ENCODE assay signal across 19 cellular contexts in genomic region chr10:60869916-60870728, GRCh38.
A peak's percentile ranks its signal among the peaks of the same experiment; 100 is the strongest.
DNase-seq lines count a peak whose midpoint lies in the region; ATAC-seq, FAIRE-seq and TF ChIP-seq lines count a peak whose summit lies in the region.
"Had no signal": no experiment of that assay in that cellular context is flagged by ENCODE, and none has a peak within 500 bp of the region (broad histone marks: within the 10 kb centered on the region; RNA-seq: fewer than 3 reads in every experiment).

No MANE protein-coding gene starts in this region.

- H3K9me3 ChIP-seq in BE2C (no peaks in the 10 kb centered on the region), GM12878 (replicated peaks; ENCODE audit: control insufficient read depth, insufficient read depth, low read length) (no peaks in the 10 kb centered on the region)
- H3K9me3 ChIP-seq: upper lobe of right lung had no signal

- WGBS in GM12878 (ENCODE audit: insufficient coverage, insufficient replicate concordance, low lambda C conversion rate, missing lambda C conversion rate) = 70% methylated on average over 7 of the region's 7 CpGs

- H3K27me3 ChIP-seq in BE2C (no peaks in the 10 kb centered on the region), GM12878 (replicated peaks in 1 of 2; ENCODE audit: control insufficient read depth in 2 of 2, insufficient read depth in 2 of 2, low read length in 1 of 2) (no peaks in the 10 kb centered on the region), kidney epithelial cell (ENCODE audit: control insufficient read depth, insufficient read depth, low read length) (no peaks in the 10 kb centered on the region)
- H3K27me3 ChIP-seq: upper lobe of right lung had no signal

- POLR2A ChIA-PET in HEK293T (lab: Yijun Ruan, JAX) = no interaction called here
- POLR2A ChIA-PET in GM12878 (lab: Charles Lee) = no interaction called here
- POLR2A ChIA-PET in T-cell (lab: Charles Lee) = no interaction called here

- intact Hi-C loops in GM12878 (cut with micrococcal nuclease; ENCODE audit: unreplicated experiment) = no loop called here

- H3K4me3 ChIP-seq in BE2C (ENCODE audit: low read depth, low read length) = no peak overlapping the region
- no peak overlapping the region for H3K4me3 ChIP-seq in GM12878
- H3K4me3 ChIP-seq in kidney epithelial cell (ENCODE audit: low read depth, low read length) = no peak overlapping the region
- H3K4me3 ChIP-seq: lung, upper lobe of right lung had no signal

- TF ChIP-seq CTCF in BE2C (IDR thresholded peaks at IDR 0.05; ENCODE audit: low read depth, low read length) = peak; percentile 35; the same call in 1 of the 2 replicates
- 0 out of 6 replicates have a peak, but pooled peaks of 2 of the 3 experiments have one; percentile 2 to 3 for TF ChIP-seq CTCF in GM12878 (IDR thresholded peaks at IDR 0.05 in 2 of 3, conservative IDR thresholded peaks at IDR 0.05 in 1 of 3; ENCODE audit: control insufficient read depth in 2 of 3, extremely low read depth in 1 of 3, insufficient read depth in 1 of 3, low read depth in 3 of 3, low read length in 3 of 3)
- peak; percentile 19 for TF ChIP-seq CTCF in kidney epithelial cell (IDR thresholded peaks at IDR 0.05; ENCODE audit: insufficient read depth, low read length, poor library complexity, severe bottlenecking)

- H3K4me3 Mint-ChIP-seq in T-cell = no peak overlapping the region
- H3K4me3 Mint-ChIP-seq: activated B cell treated with CpG ODN at 0.5 μM for 24 hours; activated naive CD8-positive, alpha-beta T cell treated with anti-CD3 and anti-CD28 coated beads, Interleukin-2, amount 10 ng/mL, durations not matched to agents 7 days and 5 days; neural crest cell; stimulated activated memory B cell treated with anti-CD40 and anti-IgM and Interleukin-4, amounts not matched to agents 10 μg/mL and 1 μg/mL and 100 μg/mL, for 72 hours had no signal

- no peak overlapping the region for H3K9ac ChIP-seq in GM12878 (ENCODE audit: control insufficient read depth, insufficient read depth, low read length)

- H3K79me2 ChIP-seq in GM12878 (ENCODE audit: control insufficient read depth, insufficient read depth, low read length) = no peaks in the 10 kb centered on the region

- H3K36me3 ChIP-seq in BE2C (no peaks in the 10 kb centered on the region), GM12878 (ENCODE audit: control insufficient read depth in 2 of 2, insufficient read depth in 2 of 2, low read length in 1 of 2) (no peaks in the 10 kb centered on the region), kidney epithelial cell (ENCODE audit: control insufficient read depth, insufficient read depth, low read length) (no peaks in the 10 kb centered on the region)

- H2AFZ ChIP-seq in GM12878 (ENCODE audit: control insufficient read depth, low read depth, low read length) = no peak overlapping the region

- FAIRE-seq in GM12878 (lab: Jason Lieb, UNC) (no peak), RCC 7860 (lab: Jason Lieb, UNC) (no peak)

- H3K27ac ChIP-seq in GM12878 (ENCODE audit: control insufficient read depth, insufficient read depth) = no peak overlapping the region
- H3K27ac ChIP-seq: upper lobe of right lung had no signal

- peaks cover 0 to 14% of the 10 kb centered on the region in 2 donors for H3K27me3 Mint-ChIP-seq in T-cell
- H3K27me3 Mint-ChIP-seq: activated naive CD8-positive, alpha-beta T cell treated with anti-CD3 and anti-CD28 coated beads, Interleukin-2, amount 10 ng/mL, durations not matched to agents 7 days and 5 days had no signal

- H3K4me1 Mint-ChIP-seq in T-cell = no peaks in the 10 kb centered on the region
- H3K4me1 Mint-ChIP-seq: activated B cell treated with CpG ODN at 0.5 μM for 24 hours; activated naive CD8-positive, alpha-beta T cell treated with anti-CD3 and anti-CD28 coated beads, Interleukin-2, amount 10 ng/mL, durations not matched to agents 7 days and 5 days; stimulated activated memory B cell treated with anti-CD40 and anti-IgM and Interleukin-4, amounts not matched to agents 10 μg/mL and 1 μg/mL and 100 μg/mL, for 72 hours had no signal

- no peak for TF ChIP-seq EP300 in GM12878 (IDR thresholded peaks at IDR 0.05; ENCODE audit: borderline replicate concordance in 1 of 2, control insufficient read depth in 1 of 2, low read depth in 2 of 2, low read length in 2 of 2)

- no peaks in the 10 kb centered on the region for H4K20me1 ChIP-seq in GM12878 (ENCODE audit: control insufficient read depth, insufficient read depth)

- no peaks in the 10 kb centered on the region for H3K36me3 Mint-ChIP-seq in T-cell
- H3K36me3 Mint-ChIP-seq: activated naive CD8-positive, alpha-beta T cell treated with anti-CD3 and anti-CD28 coated beads, Interleukin-2, amount 10 ng/mL, durations not matched to agents 7 days and 5 days; stimulated activated memory B cell treated with anti-CD40 and anti-IgM and Interleukin-4, amounts not matched to agents 10 μg/mL and 1 μg/mL and 100 μg/mL, for 72 hours had no signal

- CTCF ChIA-PET in HEK293T (lab: Yijun Ruan, JAX) (no interaction called here), GM12878 (lab: Yijun Ruan, JAX) (no interaction called here), T-cell (lab: Charles Lee) (no interaction called here)

- no peak for TF ChIP-seq RAD21 in GM12878 (IDR thresholded peaks at IDR 0.05; ENCODE audit: insufficient read depth, low read depth, low read length)

- H3K9me3 Mint-ChIP-seq in T-cell = no peaks in the 10 kb centered on the region
- H3K9me3 Mint-ChIP-seq: activated B cell treated with CpG ODN at 0.5 μM for 24 hours; activated naive CD8-positive, alpha-beta T cell treated with anti-CD3 and anti-CD28 coated beads, Interleukin-2, amount 10 ng/mL, durations not matched to agents 7 days and 5 days; neural crest cell; stimulated activated memory B cell treated with anti-CD40 and anti-IgM and Interleukin-4, amounts not matched to agents 10 μg/mL and 1 μg/mL and 100 μg/mL, for 72 hours had no signal

- H3K4me1 ChIP-seq in BE2C (no peaks in the 10 kb centered on the region), GM12878 (ENCODE audit: control insufficient read depth, insufficient read depth, low read length) (no peaks in the 10 kb centered on the region)
- H3K4me1 ChIP-seq: upper lobe of right lung had no signal

- in situ Hi-C loops in GM12878 (cut with MboI) = no loop called here

- no peak for TF ChIP-seq POLR2A in GM12878 (IDR thresholded peaks at IDR 0.05; ENCODE audit: low read depth, low read length)

- no peak overlapping the region for H3K27ac Mint-ChIP-seq in T-cell
- H3K27ac Mint-ChIP-seq: activated B cell treated with CpG ODN at 0.5 μM for 24 hours; activated naive CD8-positive, alpha-beta T cell treated with anti-CD3 and anti-CD28 coated beads, Interleukin-2, amount 10 ng/mL, durations not matched to agents 7 days and 5 days; stimulated activated memory B cell treated with anti-CD40 and anti-IgM and Interleukin-4, amounts not matched to agents 10 μg/mL and 1 μg/mL and 100 μg/mL, for 72 hours had no signal

- DNase-seq in BE2C (no peak), HEK293T (ENCODE audit: extremely low spot score) (peak; percentile 20), GM12878 (ENCODE audit: low read depth, low spot score) (no peak), kidney epithelial cell (ENCODE audit: low read depth) (no peak), RCC 7860 (ENCODE audit: low spot score) (no peak), T-cell (no peak)
- DNase-seq in NK-92 treated with Interleukin-12 subunit alpha and Interleukin-12 subunit beta, amount 100 ng/mL, for 24 hours (lab: John Stamatoyannopoulos, UW) = no peak
- no peak for DNase-seq in activated CD8-positive, alpha-beta memory T cell treated with anti-CD3 and anti-CD28 coated beads for 24 hours
- DNase-seq: activated B cell treated with CpG ODN at 0.5 μM for 24 hours; activated naive CD8-positive, alpha-beta T cell treated with anti-CD3 and anti-CD28 coated beads, Interleukin-2, amount 10 ng/mL, durations not matched to agents 7 days and 5 days; cerebellar nuclear complex; KG1; NCI-H2029; upper lobe of right lung had no signal

- SMC1A ChIA-PET in GM12878 (lab: Charles Lee; ENCODE audit: uncharacterized antibody, unreplicated experiment) = no interaction called here

- RAD21 ChIA-PET in GM12878 (lab: Charles Lee; ENCODE audit: unreplicated experiment) = no interaction called here

- ATAC-seq in GM12878 (no peak), T-cell (replicated peaks in 1 of 4) (no peak)
- ATAC-seq: esophagus mucosa; sciatic nerve; stimulated activated memory B cell treated with anti-CD40 and anti-IgM and Interleukin-4, amounts not matched to agents 10 μg/mL and 1 μg/mL and 100 μg/mL, for 72 hours; upper lobe of right lung had no signal

- H3K4me2 ChIP-seq in GM12878 (ENCODE audit: control insufficient read depth, insufficient read depth) = no peak overlapping the region

- BruUV-seq in GM12878 (replicated peaks; lab: Mats Ljungman, UMichigan) = no TSS peak

TF ChIP-seq in HEK293T, 16 proteins besides CTCF, POLR2A, EP300 and RAD21:
- no peak for TF ChIP-seq SP1 (IDR thresholded peaks at IDR 0.05)
- no peak for TF ChIP-seq PKNOX1 (IDR thresholded peaks at IDR 0.05)
- TF ChIP-seq HDGF (IDR thresholded peaks at IDR 0.05; ENCODE audit: borderline replicate concordance) = no peak
- TF ChIP-seq SUZ12 (IDR thresholded peaks at IDR 0.05) = no peak
- no peak for TF ChIP-seq FOXK2 (IDR thresholded peaks at IDR 0.05)
- TF ChIP-seq ELF4 (IDR thresholded peaks at IDR 0.05) = no peak

TF ChIP-seq in GM12878, 131 proteins besides CTCF, POLR2A, EP300 and RAD21 (continues in another document):
- TF ChIP-seq JUNB (IDR thresholded peaks at IDR 0.05) (no peak), IRF4 (IDR thresholded peaks at IDR 0.05; ENCODE audit: low read depth, low read length) (no peak), POU2F2 (IDR thresholded peaks at IDR 0.05; ENCODE audit: borderline replicate concordance, low read depth, low read length) (no peak), NR2F1 (conservative IDR thresholded peaks at IDR 0.05) (no peak), YBX1 (IDR thresholded peaks at IDR 0.05) (no peak)
